In genomic region chr2:27070653-27071276, GRCh38 we compare ENCODE assay signal across 1 cellular context.
TF ChIP-seq lines count a peak whose summit lies in the region.

No MANE protein-coding gene starts in this region.

TF ChIP-seq in K562, 482 proteins besides CTCF, POLR2A, EP300 and RAD21:
- TF ChIP-seq NFRKB (IDR thresholded peaks at IDR 0.05; ENCODE audit: low read depth) (0 out of 2 replicates have a peak, but pooled peaks have one; percentile 31), SIX5 (IDR thresholded peaks at IDR 0.05; ENCODE audit: borderline replicate concordance in 1 of 2, insufficient read depth in 1 of 2, low read depth in 1 of 2, low read length in 2 of 2) (no peak), CCNT2 (IDR thresholded peaks at IDR 0.05; ENCODE audit: borderline replicate concordance, extremely low read depth, insufficient read length, low read depth, low read length) (no peak), NEUROD1 (IDR thresholded peaks at IDR 0.05; ENCODE audit: borderline replicate concordance, low read depth, low read length, partially characterized antibody) (peak; percentile 6), ZNF184 (CRISPR knock-in tag; IDR thresholded peaks at IDR 0.05) (no peak), KAT7 (CRISPR knock-in tag; IDR thresholded peaks at IDR 0.05; ENCODE audit: borderline replicate concordance) (0 out of 2 replicates have a peak, but pooled peaks have one; percentile 28), MITF (IDR thresholded peaks at IDR 0.05) (no peak), PML (IDR thresholded peaks at IDR 0.05; ENCODE audit: low read length) (no peak)
